In the genomic region with DNA sequence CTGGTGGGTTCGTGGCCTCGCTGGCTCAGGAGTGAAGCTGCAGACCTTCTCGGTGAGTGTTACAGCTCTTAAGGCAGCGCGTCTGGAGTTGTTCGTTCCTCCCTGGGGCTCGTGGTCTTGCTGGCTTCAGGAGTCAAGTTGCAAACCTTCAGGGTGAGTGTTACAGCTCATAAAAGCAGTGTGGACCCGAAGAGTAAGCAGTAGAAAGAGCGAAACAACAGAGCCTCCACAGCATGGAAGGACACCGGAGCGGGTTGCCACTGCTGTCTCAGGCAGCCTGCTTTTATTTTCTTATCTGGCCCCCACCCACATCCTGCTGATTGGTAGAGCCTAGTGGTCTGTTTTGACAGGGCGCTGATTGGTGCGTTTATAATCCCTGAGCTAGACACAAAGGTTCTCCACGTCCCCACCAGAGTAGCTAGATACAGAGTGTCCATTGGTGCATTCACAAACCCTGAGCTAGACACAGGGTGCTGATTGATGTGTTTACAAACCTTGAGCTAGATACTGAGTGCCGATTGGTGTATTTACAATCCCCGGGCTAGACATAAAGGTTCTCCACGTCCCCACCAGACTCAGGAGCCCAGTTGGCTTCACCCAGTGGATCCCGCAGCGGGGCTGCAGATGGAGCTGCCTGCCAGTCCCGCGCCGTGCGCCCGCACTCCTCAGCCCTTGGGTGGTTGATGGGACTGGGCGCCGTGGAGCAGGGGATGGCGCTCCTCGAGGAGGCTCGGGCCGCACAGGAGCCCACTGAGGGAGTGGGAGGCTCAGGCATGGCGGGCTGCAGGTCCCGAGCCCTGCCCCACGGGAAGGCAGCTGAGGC, we compare ENCODE assay signal across 8 cellular contexts.
DNase-seq lines count a peak whose midpoint lies in the region; ATAC-seq, FAIRE-seq and TF ChIP-seq lines count a peak whose summit lies in the region.
"Not testable (repeated sequence)": the region's sequence is repeated elsewhere in the genome, so short reads cannot be mapped to it uniquely, and the experiment has no call there.

No MANE protein-coding gene starts in this region.

- not testable (repeated sequence) for H2BK12ac ChIP-seq in H1 (ENCODE audit: low read depth, low read length)

- H2BK20ac ChIP-seq in H1 (ENCODE audit: low read length), result not testable (repeated sequence)

- H3K4me1 Mint-ChIP-seq in activated naive CD8-positive, alpha-beta T cell (ENCODE audit: low read depth), result not testable (repeated sequence)

- not testable (repeated sequence) for H4K5ac ChIP-seq in H1 (ENCODE audit: insufficient read length, low read depth, low read length)

- not testable (repeated sequence) for H3K56ac ChIP-seq in H1 (replicated peaks; ENCODE audit: insufficient read length, low read depth, low read length)

- not testable (repeated sequence) for H3K36me3 ChIP-seq in H1 (ENCODE audit: control insufficient read depth in 2 of 4, insufficient read depth in 4 of 4, low read length in 3 of 4); hepatocyte (replicated peaks; ENCODE audit: insufficient read depth, low read depth); mucosa of descending colon (ENCODE audit: low read depth); upper lobe of left lung

- not testable (repeated sequence) for H2BK120ac ChIP-seq in H1 (replicated peaks; ENCODE audit: low read depth, low read length)

- intact Hi-C loops in mucosa of descending colon (cut with DNase I, micrococcal nuclease), result not testable (repeated sequence)

- not testable (repeated sequence) for H2BK5ac ChIP-seq in H1 (ENCODE audit: low read depth, low read length)

- not testable (repeated sequence) for H3K18ac ChIP-seq in H1 (ENCODE audit: extremely low read depth, low read length)

- H3K36me3 Mint-ChIP-seq in activated naive CD8-positive, alpha-beta T cell, result not testable (repeated sequence)

- POLR2A ChIA-PET in H1 (lab: Charles Lee; ENCODE audit: partially characterized antibody), result interaction anchor here (0.8 to 1.2 kb wide), 2 partner anchors 25 to 456 kb away, joined by 3 read pairs; no protein-coding TSS in a partner anchor

- H3K9me3 Mint-ChIP-seq in activated naive CD8-positive, alpha-beta T cell (ENCODE audit: low read depth), result not testable (repeated sequence)

- TF ChIP-seq EP300 in H1 (IDR thresholded peaks at IDR 0.05; ENCODE audit: borderline replicate concordance in 1 of 2, low read depth in 2 of 2, low read length in 2 of 2); upper lobe of left lung (IDR thresholded peaks at IDR 0.05): not testable (repeated sequence)

- peak overlapping the region; percentile 60 for H3K4me3 Mint-ChIP-seq in activated naive CD8-positive, alpha-beta T cell

- not testable (repeated sequence) for H3K9me3 ChIP-seq in H1 (ENCODE audit: insufficient read depth in 2 of 2, low read depth in 1 of 2, low read length in 1 of 2); hepatocyte (ENCODE audit: low read depth); mucosa of descending colon; upper lobe of left lung

- not testable (repeated sequence) for H3K27me3 ChIP-seq in H1 (replicated peaks in 1 of 4; ENCODE audit: control insufficient read depth in 3 of 4, extremely low read depth in 1 of 4, insufficient read depth in 3 of 4, low read length in 3 of 4); hepatocyte; upper lobe of left lung

- not testable (repeated sequence) for H3K79me2 ChIP-seq in H1 (ENCODE audit: control insufficient read depth in 1 of 2, insufficient read depth in 2 of 2, low read length in 2 of 2); hepatocyte

- H3K27me3 Mint-ChIP-seq in activated naive CD8-positive, alpha-beta T cell, result peaks cover 17% of the 10 kb centered on the region

- 66% methylated on average over 22 of the region's 33 CpGs; no CpG with 5 or more reads in 1 of the 2 experiments for WGBS in H1 (ENCODE audit: extremely low coverage in 1 of 2, insufficient coverage in 1 of 2, insufficient read length in 1 of 2, insufficient replicate concordance in 2 of 2, low coverage in 1 of 2, low lambda C conversion rate in 2 of 2, missing lambda C conversion rate in 1 of 2), 2 experiments
- 75% methylated on average over 28 of the region's 33 CpGs for WGBS in hepatocyte (ENCODE audit: low lambda C conversion rate, missing lambda C conversion rate)
- 71 to 93% methylated on average over 14 to 23 of the region's 33 CpGs for WGBS in upper lobe of left lung, 2 donors

- H3K23me2 ChIP-seq in H1 (ENCODE audit: low read depth, low read length), result not testable (repeated sequence)

- not testable (repeated sequence) for FAIRE-seq in H1 (lab: Jason Lieb, UNC)

- H3K9me2 ChIP-seq in hepatocyte (replicated peaks; ENCODE audit: insufficient read depth), result not testable (repeated sequence)

- H3K23ac ChIP-seq in H1 (ENCODE audit: insufficient read length), result not testable (repeated sequence)

- CTCF ChIA-PET in H1 (lab: Charles Lee; ENCODE audit: partially characterized antibody), result interaction anchor here (1.0 kb wide), 1 partner anchor 14 kb away, joined by 3 read pairs; no protein-coding TSS in a partner anchor

- H2AK5ac ChIP-seq in H1 (ENCODE audit: low read depth, low read length), result not testable (repeated sequence)

- not testable (repeated sequence) for H3K4ac ChIP-seq in H1 (replicated peaks; ENCODE audit: insufficient read length, low read depth, low read length)

- DNase-seq in EL (peak; percentile 8), NCI-H69 (lab: John Stamatoyannopoulos, UW) (peak; percentile 50), H1 (ENCODE audit: low read depth in 1 of 2, low spot score in 2 of 2) (peak in 1 of 2 experiments; percentile 74), mucosa of descending colon (peak in 2 of 3 donors; percentile 30 to 37), upper lobe of left lung (peak in 1 of 2 donors; percentile 81)
- DNase-seq in hepatocyte (ENCODE audit: low spot score); retinal pigment epithelial cell (ENCODE audit: low read depth): not testable (repeated sequence)

- not testable (repeated sequence) for H3K14ac ChIP-seq in H1 (ENCODE audit: insufficient read length)

- TF ChIP-seq CTCF in H1 (IDR thresholded peaks at IDR 0.05; ENCODE audit: control extremely low read depth in 1 of 3, insufficient read depth in 1 of 3, low read depth in 1 of 3, low read length in 3 of 3); hepatocyte (IDR thresholded peaks at IDR 0.05; ENCODE audit: poor library complexity); mucosa of descending colon (IDR thresholded peaks at IDR 0.05); retinal pigment epithelial cell (conservative IDR thresholded peaks at IDR 0.05; ENCODE audit: low read depth, low read length); upper lobe of left lung (IDR thresholded peaks at IDR 0.05): not testable (repeated sequence)

- H3K9ac ChIP-seq in H1 (replicated peaks in 1 of 4; ENCODE audit: extremely low read depth in 1 of 4, low read depth in 3 of 4, low read length in 3 of 4), result not testable (repeated sequence)

- H3K4me1 ChIP-seq in H1 (replicated peaks in 1 of 4; ENCODE audit: control insufficient read depth in 3 of 4, insufficient read depth in 4 of 4, low read length in 3 of 4); hepatocyte (ENCODE audit: insufficient read depth); mucosa of descending colon (ENCODE audit: low read depth); upper lobe of left lung: not testable (repeated sequence)

- not testable (repeated sequence) for TF ChIP-seq RAD21 in H1 (IDR thresholded peaks at IDR 0.05 in 1 of 2, conservative IDR thresholded peaks at IDR 0.05 in 1 of 2; ENCODE audit: low read depth in 2 of 2, low read length in 2 of 2)

- not testable (repeated sequence) for H2AFZ ChIP-seq in H1 (ENCODE audit: low read length); hepatocyte

- H4K20me1 ChIP-seq in H1 (replicated peaks in 1 of 2; ENCODE audit: control insufficient read depth in 1 of 2, insufficient read depth in 2 of 2, low read length in 2 of 2); hepatocyte (ENCODE audit: insufficient read depth, poor library complexity, severe bottlenecking): not testable (repeated sequence)

- not testable (repeated sequence) for H3K79me1 ChIP-seq in H1 (ENCODE audit: low read depth, low read length)

- not testable (repeated sequence) for H4K91ac ChIP-seq in H1 (replicated peaks; ENCODE audit: insufficient read length, low read length)

- ATAC-seq in mucosa of descending colon; upper lobe of left lung (ENCODE audit: low FRiP score in 2 of 2): not testable (repeated sequence)

- TF ChIP-seq POLR2A in H1 (IDR thresholded peaks at IDR 0.05; ENCODE audit: control extremely low read depth in 1 of 2, low read depth in 2 of 2, low read length in 2 of 2); upper lobe of left lung (IDR thresholded peaks at IDR 0.05): not testable (repeated sequence)

- H3K27ac ChIP-seq in H1 (ENCODE audit: low read depth, low read length); hepatocyte: not testable (repeated sequence)
- peak overlapping the region in 2 of 4 donors; percentile 63 to 77 for H3K27ac ChIP-seq in upper lobe of left lung

- H2BK15ac ChIP-seq in H1 (ENCODE audit: low read length), result not testable (repeated sequence)

- H3K4me3 ChIP-seq in H1 (ENCODE audit: extremely low read depth in 1 of 4, insufficient read depth in 2 of 4, low read depth in 3 of 4, low read length in 4 of 4), result peak overlapping the region in 3 of 4 experiments; percentile 3 to 49 (median 36); a peak in 5 of 8 replicates
- H3K4me3 ChIP-seq in hepatocyte, mucosa of descending colon: not testable (repeated sequence)
- peak overlapping the region; percentile 10 for H3K4me3 ChIP-seq in retinal pigment epithelial cell (ENCODE audit: low read length)
- peak overlapping the region; percentile 16 to 47 (median 40) for H3K4me3 ChIP-seq in upper lobe of left lung

- H4K8ac ChIP-seq in H1 (ENCODE audit: extremely low read depth, insufficient read depth, low read length), result peak overlapping the region; percentile 79; the same call in 1 of the 2 replicates

- H3K4me2 ChIP-seq in H1 (ENCODE audit: insufficient read depth in 1 of 2, low read depth in 2 of 2, low read length in 2 of 2) (peak overlapping the region; percentile 39 to 59), hepatocyte (peak overlapping the region; percentile 71)

- not testable (repeated sequence) for H3K27ac Mint-ChIP-seq in activated naive CD8-positive, alpha-beta T cell

TF ChIP-seq in H1, 55 proteins besides CTCF, POLR2A, EP300 and RAD21:
- TF ChIP-seq TAF1 (IDR thresholded peaks at IDR 0.05; ENCODE audit: low read depth, low read length) (peak; percentile 36; the same call in 1 of the 2 replicates), TBP (IDR thresholded peaks at IDR 0.05; ENCODE audit: low read depth, low read length) (0 out of 2 replicates have a peak, but pooled peaks have one; percentile 15), SP1 (IDR thresholded peaks at IDR 0.05; ENCODE audit: low read depth, low read length) (0 out of 2 replicates have a peak, but pooled peaks have one; percentile 20)
